1 cellular context compared by ENCODE assay signal in the genomic region with DNA sequence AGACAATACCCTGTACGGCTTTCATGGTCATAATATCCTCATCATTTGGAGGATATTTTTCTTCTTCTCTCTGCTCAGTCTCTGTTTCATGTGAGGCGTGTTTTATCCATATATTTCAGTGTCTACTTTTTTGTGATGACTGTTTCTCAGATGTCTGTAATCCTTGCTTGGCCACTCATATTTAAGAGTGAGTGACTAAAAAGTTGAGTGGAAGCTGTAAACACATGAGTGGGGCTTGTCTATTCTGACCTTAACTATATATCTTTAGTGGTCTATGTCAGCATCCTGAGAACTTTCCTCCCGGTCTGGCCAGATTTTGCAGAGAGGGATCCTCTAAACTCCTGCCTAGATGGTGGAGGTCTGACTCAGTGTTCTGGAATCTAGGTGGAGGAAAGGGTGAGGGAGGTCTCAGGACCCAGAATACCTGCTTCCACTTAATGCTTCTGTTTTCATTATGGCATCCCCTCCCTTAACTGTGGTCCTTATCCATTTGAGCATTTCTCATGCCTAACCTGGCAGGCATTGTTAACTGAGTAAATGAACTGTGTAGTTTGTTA.
TF ChIP-seq lines count a peak whose summit lies in the region.

No MANE protein-coding gene starts in this region.

TF ChIP-seq in HEK293T, 16 proteins besides CTCF, POLR2A, EP300 and RAD21:
- TF ChIP-seq L3MBTL2 (conservative IDR thresholded peaks at IDR 0.05), result no peak
- no peak for TF ChIP-seq FOXK2 (IDR thresholded peaks at IDR 0.05)
- TF ChIP-seq TARDBP (IDR thresholded peaks at IDR 0.05), result no peak
- TF ChIP-seq FOXM1 (IDR thresholded peaks at IDR 0.05; ENCODE audit: borderline replicate concordance), result no peak
- no peak for TF ChIP-seq SUZ12 (IDR thresholded peaks at IDR 0.05)
- no peak for TF ChIP-seq SP1 (IDR thresholded peaks at IDR 0.05)
- no peak for TF ChIP-seq CTBP1 (IDR thresholded peaks at IDR 0.05; ENCODE audit: borderline replicate concordance)
- no peak for TF ChIP-seq PKNOX1 (IDR thresholded peaks at IDR 0.05)
- no peak for TF ChIP-seq NFRKB (IDR thresholded peaks at IDR 0.05)
- TF ChIP-seq ZNF384 (IDR thresholded peaks at IDR 0.05), result no peak
- TF ChIP-seq ELF4 (IDR thresholded peaks at IDR 0.05), result no peak
- TF ChIP-seq HDGF (IDR thresholded peaks at IDR 0.05; ENCODE audit: borderline replicate concordance), result no peak
- no peak for TF ChIP-seq BHLHE40 (IDR thresholded peaks at IDR 0.05; ENCODE audit: borderline replicate concordance)
- no peak for TF ChIP-seq ARNT (IDR thresholded peaks at IDR 0.05)
